ENCODE assay signal across 10 cellular contexts in genomic region chr6:110690916-110691315, GRCh38.
"Had no signal": no experiment of that assay in that cellular context is flagged by ENCODE, and none has a peak within 500 bp of the region (broad histone marks: within the 10 kb centered on the region; RNA-seq: fewer than 3 reads in every experiment).

No MANE protein-coding gene starts in this region.

- ATAC-seq: GM23338, K562 had no signal

- H3K4me3 Mint-ChIP-seq: GM23338, H9 had no signal

- H3K4me2 ChIP-seq: GM23338 had no signal

- FAIRE-seq: H1, H54, HTR-8/SVneo, K562 had no signal

- H3K27ac ChIP-seq: HL-60 had no signal

- DNase-seq: H9, HCEC 1CT, IMR-90, KG1 had no signal

- H3K9me3 Mint-ChIP-seq: GM23338, H9 had no signal

- H3K27ac Mint-ChIP-seq: GM23338, H9 had no signal

- H3K4me3 ChIP-seq: GM23338, K562 had no signal
